20 cellular contexts compared by ENCODE assay signal in the genomic region with DNA sequence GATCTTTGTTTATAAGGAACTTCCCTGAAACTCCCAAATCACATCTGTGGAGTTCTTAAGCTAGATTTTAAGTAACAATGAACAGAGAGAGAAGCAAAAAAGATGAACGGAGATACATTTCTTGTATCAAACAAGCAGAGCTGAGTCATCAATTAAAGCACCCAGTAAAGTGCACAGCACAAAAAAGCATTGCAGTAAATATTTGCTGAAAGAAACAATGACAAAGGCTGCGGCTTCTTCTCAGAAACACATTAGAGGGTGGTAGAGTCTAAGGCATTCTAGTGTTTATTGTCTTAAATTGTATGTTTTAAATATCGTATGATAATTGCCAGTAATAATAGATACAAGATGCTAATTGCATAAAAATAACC.
A peak's percentile ranks its signal among the peaks of the same experiment; 100 is the strongest.
DNase-seq lines count a peak whose midpoint lies in the region; ATAC-seq and TF ChIP-seq lines count a peak whose summit lies in the region.
"Had no signal": no experiment of that assay in that cellular context is flagged by ENCODE, and none has a peak within 500 bp of the region (broad histone marks: within the 10 kb centered on the region; RNA-seq: fewer than 3 reads in every experiment).

No MANE protein-coding gene starts in this region.

- no peaks in the 10 kb centered on the region for H3F3A ChIP-seq in smooth muscle cell (ENCODE audit: low read depth)

- no peaks in the 10 kb centered on the region for H3K79me2 ChIP-seq in smooth muscle cell (ENCODE audit: low read depth)

- H3K4me3 ChIP-seq in fibroblast of the aortic adventitia (ENCODE audit: low read depth, low read length) (no peak overlapping the region), smooth muscle cell (no peak overlapping the region)
- H3K4me3 ChIP-seq: body of pancreas, dorsolateral prefrontal cortex, heart left ventricle, psoas muscle, tibial nerve had no signal

- no peak overlapping the region for H3K4me3 Mint-ChIP-seq in activated T-helper 17 cell treated with anti-CD3 and anti-CD28 coated beads, Interleukin-2, amount 50 U/mL, for 72 hours
- H3K4me3 Mint-ChIP-seq: activated naive CD4-positive, alpha-beta T cell treated with anti-CD3 and anti-CD28 coated beads, Interleukin-2, amount 50 U/mL, for 24 hours; CD14-positive monocyte; nephron progenitor cell; stimulated activated memory B cell treated with anti-CD40 and anti-IgM and Interleukin-4, amounts not matched to agents 10 μg/mL and 1 μg/mL and 100 μg/mL, for 72 hours had no signal

- no peaks in the 10 kb centered on the region for H3K4me1 ChIP-seq in smooth muscle cell (ENCODE audit: low read depth)
- H3K4me1 ChIP-seq: psoas muscle had no signal

- H2AFZ ChIP-seq in smooth muscle cell (ENCODE audit: low read depth) = no peak overlapping the region

- no peak overlapping the region for H3K9ac ChIP-seq in smooth muscle cell (ENCODE audit: low read depth)

- no peaks in the 10 kb centered on the region for H4K20me1 ChIP-seq in smooth muscle cell (ENCODE audit: low read depth)

- 65% methylated on average over 3 of the region's 3 CpGs for WGBS in smooth muscle cell (ENCODE audit: low lambda C conversion rate)

- no peaks in the 10 kb centered on the region for H3K9me3 ChIP-seq in smooth muscle cell (replicated peaks; ENCODE audit: low read depth)
- H3K9me3 ChIP-seq: body of pancreas, heart left ventricle, psoas muscle, tibial nerve had no signal

- H3K4me1 Mint-ChIP-seq in activated T-helper 17 cell treated with anti-CD3 and anti-CD28 coated beads, Interleukin-2, amount 50 U/mL, for 72 hours = no peaks in the 10 kb centered on the region
- H3K4me1 Mint-ChIP-seq: activated naive CD4-positive, alpha-beta T cell treated with anti-CD3 and anti-CD28 coated beads, Interleukin-2, amount 50 U/mL, for 24 hours; CD14-positive monocyte; nephron progenitor cell; stimulated activated memory B cell treated with anti-CD40 and anti-IgM and Interleukin-4, amounts not matched to agents 10 μg/mL and 1 μg/mL and 100 μg/mL, for 72 hours had no signal

- TF ChIP-seq CTCF in fibroblast of the aortic adventitia (IDR thresholded peaks at IDR 0.05; ENCODE audit: insufficient read depth, low read length) (no peak), smooth muscle cell (IDR thresholded peaks at IDR 0.05; ENCODE audit: borderline replicate concordance, insufficient read depth, poor library complexity, severe bottlenecking) (no peak)

- ATAC-seq in activated T-helper 17 cell treated with anti-CD3 and anti-CD28 coated beads, Interleukin-2, amount 50 U/mL, for 72 hours (replicated peaks) = no peak
- ATAC-seq: stimulated activated memory B cell treated with anti-CD40 and anti-IgM and Interleukin-4, amounts not matched to agents 10 μg/mL and 1 μg/mL and 100 μg/mL, for 72 hours had no signal

- no peaks in the 10 kb centered on the region for H3K36me3 Mint-ChIP-seq in activated T-helper 17 cell treated with anti-CD3 and anti-CD28 coated beads, Interleukin-2, amount 50 U/mL, for 72 hours (ENCODE audit: low read depth)
- H3K36me3 Mint-ChIP-seq: activated naive CD4-positive, alpha-beta T cell treated with anti-CD3 and anti-CD28 coated beads, Interleukin-2, amount 50 U/mL, for 24 hours; CD14-positive monocyte; stimulated activated memory B cell treated with anti-CD40 and anti-IgM and Interleukin-4, amounts not matched to agents 10 μg/mL and 1 μg/mL and 100 μg/mL, for 72 hours had no signal

- H3K4me2 ChIP-seq in smooth muscle cell = no peak overlapping the region

- no peaks in the 10 kb centered on the region for H3K27me3 ChIP-seq in smooth muscle cell (ENCODE audit: low read depth)
- H3K27me3 ChIP-seq: body of pancreas, dorsolateral prefrontal cortex, heart left ventricle, tibial nerve had no signal

- H3K27ac Mint-ChIP-seq in activated T-helper 17 cell treated with anti-CD3 and anti-CD28 coated beads, Interleukin-2, amount 50 U/mL, for 72 hours = no peak overlapping the region
- H3K27ac Mint-ChIP-seq: activated naive CD4-positive, alpha-beta T cell treated with anti-CD3 and anti-CD28 coated beads, Interleukin-2, amount 50 U/mL, for 24 hours; CD14-positive monocyte; nephron progenitor cell; stimulated activated memory B cell treated with anti-CD40 and anti-IgM and Interleukin-4, amounts not matched to agents 10 μg/mL and 1 μg/mL and 100 μg/mL, for 72 hours had no signal

- peak overlapping the region; percentile 3 for H3K27ac ChIP-seq in smooth muscle cell (ENCODE audit: low read depth)
- H3K27ac ChIP-seq: dorsolateral prefrontal cortex, psoas muscle had no signal

- no peaks in the 10 kb centered on the region for H3K27me3 Mint-ChIP-seq in activated T-helper 17 cell treated with anti-CD3 and anti-CD28 coated beads, Interleukin-2, amount 50 U/mL, for 72 hours
- H3K27me3 Mint-ChIP-seq: activated naive CD4-positive, alpha-beta T cell treated with anti-CD3 and anti-CD28 coated beads, Interleukin-2, amount 50 U/mL, for 24 hours; stimulated activated memory B cell treated with anti-CD40 and anti-IgM and Interleukin-4, amounts not matched to agents 10 μg/mL and 1 μg/mL and 100 μg/mL, for 72 hours had no signal

- peaks cover 7% of the 10 kb centered on the region for H3K9me3 Mint-ChIP-seq in activated T-helper 17 cell treated with anti-CD3 and anti-CD28 coated beads, Interleukin-2, amount 50 U/mL, for 72 hours
- H3K9me3 Mint-ChIP-seq: nephron progenitor cell; stimulated activated memory B cell treated with anti-CD40 and anti-IgM and Interleukin-4, amounts not matched to agents 10 μg/mL and 1 μg/mL and 100 μg/mL, for 72 hours had no signal

- DNase-seq in NCI-H2227 treated with DMSO at 0.1 percent for 48 hours (lab: John Stamatoyannopoulos, UW) (peak; percentile 23), NCI-H2227 (lab: John Stamatoyannopoulos, UW; ENCODE audit: unreplicated experiment) (no peak), NCI-H748 (lab: John Stamatoyannopoulos, UW; ENCODE audit: unreplicated experiment) (peak; percentile 63), fibroblast of the aortic adventitia (ENCODE audit: low read depth) (peak; percentile 16), smooth muscle cell (lab: John Stamatoyannopoulos, UW; ENCODE audit: unreplicated experiment) (no peak), kidney glomerular epithelial cell (lab: John Stamatoyannopoulos, UW) (no peak), COLO668 (lab: John Stamatoyannopoulos, UW; ENCODE audit: unreplicated experiment) (no peak)
- DNase-seq: DND-41, dorsolateral prefrontal cortex, heart left ventricle, Kasumi-1, NCI-H2029, nephron progenitor cell, psoas muscle had no signal

- no peaks in the 10 kb centered on the region for H3K36me3 ChIP-seq in smooth muscle cell (ENCODE audit: low read depth)
- H3K36me3 ChIP-seq: heart left ventricle had no signal

Comparison
In these comparisons a context has a peak if more than half of its experiments do, and no peak if none do; other contexts are left out.
1. DNase-seq: peak in NCI-H2227 treated with DMSO at 0.1 percent for 48 hours (single experiment), NCI-H748 (single experiment) and fibroblast of the aortic adventitia (single experiment); none in NCI-H2227 (single experiment), smooth muscle cell (single experiment), kidney glomerular epithelial cell (single experiment) and COLO668 (single experiment).